Comparison of ENCODE assay signal across 28 cellular contexts in genomic region chr3:144282313-144282712, GRCh38.
"Had no signal": no experiment of that assay in that cellular context is flagged by ENCODE, and none has a peak within 500 bp of the region (broad histone marks: within the 10 kb centered on the region; RNA-seq: fewer than 3 reads in every experiment).

No MANE protein-coding gene starts in this region.

- H3K4me3 ChIP-seq: left ventricle myocardium inferior, lung, pancreas, prostate gland, skin epidermis, stomach, testis, thyroid gland, transverse colon, uterus had no signal

- H3K4me1 ChIP-seq: left ventricle myocardium inferior, pancreas, prostate gland, stomach, testis, thyroid gland, transverse colon, uterus had no signal

- H3K4me3 Mint-ChIP-seq: mesothelial cell of epicardium; naive B cell; natural killer cell; nephron progenitor cell; stimulated activated naive B cell treated with anti-CD40 and anti-IgM and Interleukin-4, amounts not matched to agents 10 μg/mL and 1 μg/mL and 100 μg/mL, for 72 hours had no signal

- ATAC-seq: natural killer cell; pancreas; right cardiac atrium; sciatic nerve; stimulated activated naive B cell treated with anti-CD40 and anti-IgM and Interleukin-4, amounts not matched to agents 10 μg/mL and 1 μg/mL and 100 μg/mL, for 72 hours; stimulated activated naive CD8-positive, alpha-beta T cell treated with anti-CD3 and anti-CD28 coated beads, Interleukin-15, Interleukin-2, amounts not matched to agents 100 U/mL and 50 U/mL, for 24 hours had no signal

- H3K27me3 Mint-ChIP-seq: naive B cell had no signal

- H3K36me3 Mint-ChIP-seq: naive B cell; natural killer cell; stimulated activated naive B cell treated with anti-CD40 and anti-IgM and Interleukin-4, amounts not matched to agents 10 μg/mL and 1 μg/mL and 100 μg/mL, for 72 hours had no signal

- H3K27ac Mint-ChIP-seq: mesothelial cell of epicardium; naive B cell; natural killer cell; nephron progenitor cell; stimulated activated naive B cell treated with anti-CD40 and anti-IgM and Interleukin-4, amounts not matched to agents 10 μg/mL and 1 μg/mL and 100 μg/mL, for 72 hours had no signal

- DNase-seq: hypothalamus; islet precursor cell; left ventricle myocardium inferior; mesendoderm; naive B cell; natural killer cell; nephron progenitor cell; nucleus accumbens; pancreas; posterior cingulate gyrus; retina; right cardiac atrium; stimulated activated CD4-positive, alpha-beta T cell treated with anti-CD3 and anti-CD28 coated beads, Interleukin-12 subunit alpha, Interleukin-12 subunit beta, amount 100 ng/mL, for 4 hours; stimulated activated CD4-positive, alpha-beta T cell treated with anti-CD3 and anti-CD28 coated beads, Interleukin-15, amount 100 ng/mL, for 24 hours; stimulated activated CD4-positive, alpha-beta T cell treated with anti-CD3 and anti-CD28 coated beads, Interleukin-2, amount 100 ng/mL, for 24 hours; stimulated activated CD4-positive, alpha-beta T cell treated with anti-CD3 and anti-CD28 coated beads, Interleukin-4, amount 100 ng/mL, for 1 hour; stimulated activated naive B cell treated with anti-CD40 and anti-IgM and Interleukin-4, amounts not matched to agents 10 μg/mL and 1 μg/mL and 100 μg/mL, for 72 hours; stimulated activated naive CD8-positive, alpha-beta T cell treated with anti-CD3 and anti-CD28 coated beads, Interleukin-15, Interleukin-2, amounts not matched to agents 100 U/mL and 50 U/mL, for 24 hours; stomach; testis; thyroid gland; transverse colon; uterus had no signal

- H3K27me3 ChIP-seq: pancreas, stomach, testis, thyroid gland, transverse colon, uterus had no signal

- H3K36me3 ChIP-seq: left ventricle myocardium inferior, pancreas, prostate gland, stomach, thyroid gland, transverse colon, uterus had no signal

- H3K9me3 Mint-ChIP-seq: natural killer cell, nephron progenitor cell had no signal

- H3K27ac ChIP-seq: left ventricle myocardium inferior, pancreas, prostate gland, skin epidermis, stomach, testis, thyroid gland, transverse colon, uterus had no signal

- H3K4me1 Mint-ChIP-seq: naive B cell; natural killer cell; nephron progenitor cell; stimulated activated naive B cell treated with anti-CD40 and anti-IgM and Interleukin-4, amounts not matched to agents 10 μg/mL and 1 μg/mL and 100 μg/mL, for 72 hours had no signal

- H3K9me3 ChIP-seq: left ventricle myocardium inferior, pancreas, prostate gland, stomach, testis, thyroid gland, transverse colon, uterus had no signal
